1 cellular context compared by ENCODE assay signal in genomic region chr15:99250001-99250400, GRCh38.
TF ChIP-seq lines count a peak whose summit lies in the region.

No MANE protein-coding gene starts in this region.

TF ChIP-seq in HepG2, 621 proteins besides CTCF, POLR2A, EP300 and RAD21:
- no peak for TF ChIP-seq ZBTB43 (CRISPR knock-in tag; conservative IDR thresholded peaks at IDR 0.05)
- TF ChIP-seq ZNF710 (CRISPR knock-in tag; IDR thresholded peaks at IDR 0.05; ENCODE audit: borderline replicate concordance) = no peak
- no peak for TF ChIP-seq ZFAT (CRISPR knock-in tag; conservative IDR thresholded peaks at IDR 0.05)
- no peak for TF ChIP-seq ZNF879 (CRISPR knock-in tag; IDR thresholded peaks at IDR 0.05)
- TF ChIP-seq HNRNPL (IDR thresholded peaks at IDR 0.05; ENCODE audit: low read depth, low read length) = no peak
- no peak for TF ChIP-seq DR1 (CRISPR knock-in tag; IDR thresholded peaks at IDR 0.05)
- no peak for TF ChIP-seq ZNF639 (CRISPR knock-in tag; conservative IDR thresholded peaks at IDR 0.05)
- TF ChIP-seq REXO4 (CRISPR knock-in tag; IDR thresholded peaks at IDR 0.05; ENCODE audit: borderline replicate concordance) = no peak
- no peak for TF ChIP-seq KLF15 (CRISPR knock-in tag; IDR thresholded peaks at IDR 0.05; ENCODE audit: borderline replicate concordance)
- no peak for TF ChIP-seq MAFF (IDR thresholded peaks at IDR 0.05; ENCODE audit: low read depth, low read length)
- TF ChIP-seq DPF2 (CRISPR knock-in tag; IDR thresholded peaks at IDR 0.05; ENCODE audit: borderline replicate concordance, low read depth) = no peak
- TF ChIP-seq PHF20 (CRISPR knock-in tag; IDR thresholded peaks at IDR 0.05) = no peak
- no peak for TF ChIP-seq ZNF382 (CRISPR knock-in tag; IDR thresholded peaks at IDR 0.05; ENCODE audit: borderline replicate concordance)
- TF ChIP-seq PHF21A (CRISPR knock-in tag; IDR thresholded peaks at IDR 0.05) = no peak
- no peak for TF ChIP-seq U2AF2 (IDR thresholded peaks at IDR 0.05; ENCODE audit: low read depth, low read length)
- TF ChIP-seq KLF13 (CRISPR knock-in tag; IDR thresholded peaks at IDR 0.05) = no peak
TF ChIP-seq in HepG2: peak in this region for 0.
